ENCODE assay signal across 19 cellular contexts in genomic region chr12:80211671-80212070, GRCh38.
A peak's percentile ranks its signal among the peaks of the same experiment; 100 is the strongest.
DNase-seq lines count a peak whose midpoint lies in the region; ATAC-seq, FAIRE-seq and TF ChIP-seq lines count a peak whose summit lies in the region.
"Had no signal": no experiment of that assay in that cellular context is flagged by ENCODE, and none has a peak within 500 bp of the region (broad histone marks: within the 10 kb centered on the region; RNA-seq: fewer than 3 reads in every experiment).

No MANE protein-coding gene starts in this region.

- H3K4me1 ChIP-seq in A549 (no peaks in the 10 kb centered on the region; the same call in 2 of the 3 replicates), keratinocyte (ENCODE audit: control insufficient read depth, extremely low read depth, insufficient read depth, low read length) (no peaks in the 10 kb centered on the region), neuronal stem cell (ENCODE audit: control insufficient read depth in 2 of 2, insufficient read depth in 1 of 2, low read depth in 1 of 2, low read length in 2 of 2) (peaks cover 5 to 53% of the 10 kb centered on the region in 2 donors), A673 (ENCODE audit: insufficient read depth, low read length, poor library complexity, severe bottlenecking) (peaks cover 18% of the 10 kb centered on the region), small intestine (ENCODE audit: control insufficient read depth in 2 of 2, insufficient read depth in 1 of 2, low read depth in 1 of 2, low read length in 1 of 2) (no peaks in the 10 kb centered on the region)
- H3K4me1 ChIP-seq: BE2C had no signal

- H3K4ac ChIP-seq in neuronal stem cell (ENCODE audit: low read length): no peak overlapping the region

- TF ChIP-seq CTCF in A549 (IDR thresholded peaks at IDR 0.05) (no peak), keratinocyte (optimal IDR thresholded peaks at IDR 0.05 in 1 of 3, IDR thresholded peaks at IDR 0.05 in 1 of 3, conservative IDR thresholded peaks at IDR 0.05 in 1 of 3; ENCODE audit: extremely low read depth in 1 of 3, insufficient read depth in 2 of 3, low read length in 3 of 3) (no peak), A673 (conservative IDR thresholded peaks at IDR 0.05; ENCODE audit: low read depth, low read length) (no peak)

- H3K9ac ChIP-seq in keratinocyte (ENCODE audit: control insufficient read depth, extremely low read depth, insufficient read depth, low read length) (no peak overlapping the region), neuronal stem cell (ENCODE audit: low read depth, low read length, poor library complexity) (no peak overlapping the region)

- H3K14ac ChIP-seq in neuronal stem cell (ENCODE audit: low read length): no peak overlapping the region

- no peak overlapping the region for H2BK5ac ChIP-seq in neuronal stem cell (ENCODE audit: low read length)

- BruUV-seq in A673 (replicated peaks; lab: Mats Ljungman, UMichigan): no TSS peak

- no peak for FAIRE-seq in A549 (lab: Jason Lieb, UNC)
- no peak for FAIRE-seq in keratinocyte (lab: Jason Lieb, UNC)
- FAIRE-seq in small intestine (lab: Jason Lieb, UNC): no peak
- FAIRE-seq: GM12892 had no signal

- TF ChIP-seq RAD21 in A549 (conservative IDR thresholded peaks at IDR 0.05 in 1 of 2, IDR thresholded peaks at IDR 0.05 in 1 of 2): no peak

- H3K23ac ChIP-seq in neuronal stem cell (ENCODE audit: low read depth, low read length, poor library complexity): no peak overlapping the region

- in situ Hi-C loops in SK-MEL-5 (cut with HindIII; ENCODE audit: low pct_unique_long_range_greater_than_20kb, low sequenced_read_pairs): no loop called here

- DNase-seq in A549 (ENCODE audit: low read depth in 1 of 2, low spot score in 1 of 2): no peak
- peak; percentile 95 for DNase-seq in SK-MEL-5 (ENCODE audit: low read depth, low spot score)
- DNase-seq in keratinocyte (ENCODE audit: low read depth, low spot score): no peak
- no peak for DNase-seq in neuronal stem cell (ENCODE audit: low spot score)
- no peak for DNase-seq in A673 (ENCODE audit: low spot score)
- no peak for DNase-seq in small intestine
- DNase-seq in head of caudate nucleus: no peak
- DNase-seq: BE2C; Caco-2; CD8-positive, alpha-beta T cell; DND-41; GDM1; GOT3; HCEC 1CT; HFFc6 had no signal

- dilution Hi-C loops in keratinocyte (cut with MboI; ENCODE audit: extremely low pct_ligation_motif_present, low sequenced_read_pairs): no loop called here

- H3K4me2 ChIP-seq in A549 (0 out of 3 replicates have a peak overlapping the region, but pooled peaks have one; percentile 14), keratinocyte (ENCODE audit: control insufficient read depth, extremely low read depth, insufficient read depth, low read depth, low read length) (no peak overlapping the region), neuronal stem cell (ENCODE audit: insufficient read depth, low read length, poor library complexity, severe bottlenecking) (no peak overlapping the region)

- WGBS in A549 (ENCODE audit: missing lambda C conversion rate): 19% methylated on average over 2 of the region's 2 CpGs
- WGBS in neuronal stem cell (ENCODE audit: extremely low coverage in 2 of 2, insufficient read length in 2 of 2, insufficient replicate concordance in 1 of 2), 2 donors: no CpG with 5 or more reads among the region's 2 CpGs
- 62 to 77% (median 70%) methylated on average over 2 of the region's 2 CpGs for WGBS in small intestine, 3 donors

- no peak overlapping the region for H2BK120ac ChIP-seq in neuronal stem cell (ENCODE audit: low read depth, low read length)

- intact Hi-C loops in A673 (cut with micrococcal nuclease; ENCODE audit: unreplicated experiment) (no loop called here), head of caudate nucleus (cut with DNase I) (no loop called here)

- no peaks in the 10 kb centered on the region for H3K79me2 ChIP-seq in keratinocyte (ENCODE audit: control insufficient read depth, insufficient read depth, low read length)

- H3K18ac ChIP-seq in neuronal stem cell (ENCODE audit: low read length): no peak overlapping the region

- H2BK15ac ChIP-seq in neuronal stem cell (ENCODE audit: low read length): no peak overlapping the region

- no peak overlapping the region for H4K8ac ChIP-seq in neuronal stem cell (ENCODE audit: low read depth, low read length)

- no peak overlapping the region for H2AK5ac ChIP-seq in neuronal stem cell (ENCODE audit: low read depth, low read length)

- no peaks in the 10 kb centered on the region for H3K79me1 ChIP-seq in neuronal stem cell (ENCODE audit: low read depth, low read length)

- H2AFZ ChIP-seq in keratinocyte (ENCODE audit: control insufficient read depth, low read length): peak overlapping the region; percentile 16
- H2AFZ ChIP-seq in neuronal stem cell (ENCODE audit: low read length): peak overlapping the region; percentile 69

- no peak for TF ChIP-seq EP300 in A549 (IDR thresholded peaks at IDR 0.05)

- no peak overlapping the region for H4K91ac ChIP-seq in neuronal stem cell (ENCODE audit: low read depth, low read length, poor library complexity)

- no peak for ATAC-seq in A549
- ATAC-seq in HG03520 (IDR thresholded peaks at IDR 0.05; ENCODE audit: unreplicated experiment): no peak
- ATAC-seq: CD8-positive, alpha-beta T cell had no signal

- POLR2A ChIA-PET in A549 (lab: Yijun Ruan, JAX): no interaction called here
- POLR2A ChIA-PET in A673 (lab: Charles Lee; ENCODE audit: low non-redundant PET): no interaction called here

- TF ChIP-seq POLR2A in A549 (IDR thresholded peaks at IDR 0.05; ENCODE audit: low read length): no peak

- H3K36me3 ChIP-seq in keratinocyte (ENCODE audit: control insufficient read depth in 2 of 2, extremely low read depth in 1 of 2, insufficient read depth in 2 of 2, low read length in 2 of 2) (no peaks in the 10 kb centered on the region), neuronal stem cell (replicated peaks in 1 of 2; ENCODE audit: control insufficient read depth in 2 of 2, insufficient read depth in 2 of 2, low read length in 2 of 2) (no peaks in the 10 kb centered on the region), A673 (ENCODE audit: insufficient read depth, low read length, poor library complexity, severe bottlenecking) (no peaks in the 10 kb centered on the region), small intestine (ENCODE audit: control insufficient read depth in 2 of 2, insufficient read depth in 2 of 2, low read length in 2 of 2) (no peaks in the 10 kb centered on the region)
- H3K36me3 ChIP-seq: BE2C had no signal

- H3K9me3 ChIP-seq in A549 (no peaks in the 10 kb centered on the region), keratinocyte (ENCODE audit: control insufficient read depth, low read depth, low read length) (no peaks in the 10 kb centered on the region), neuronal stem cell (replicated peaks in 1 of 2; ENCODE audit: control insufficient read depth in 2 of 2, insufficient read depth in 1 of 2, low read depth in 1 of 2, low read length in 2 of 2) (no peaks in the 10 kb centered on the region), A673 (ENCODE audit: low read depth, low read length, poor library complexity, severe bottlenecking) (no peaks in the 10 kb centered on the region), small intestine (ENCODE audit: control insufficient read depth, low read depth) (no peaks in the 10 kb centered on the region)
- H3K9me3 ChIP-seq: BE2C had no signal

- H3K27me3 ChIP-seq in keratinocyte (ENCODE audit: control insufficient read depth, extremely low read depth, insufficient read depth, low read length): no peaks in the 10 kb centered on the region
- no peaks in the 10 kb centered on the region for H3K27me3 ChIP-seq in neuronal stem cell (ENCODE audit: control insufficient read depth in 3 of 3, insufficient read depth in 3 of 3, low read depth in 1 of 3, low read length in 3 of 3)
- no peaks in the 10 kb centered on the region for H3K27me3 ChIP-seq in A673 (replicated peaks; ENCODE audit: insufficient read depth, low read depth, low read length, poor library complexity)
- H3K27me3 ChIP-seq in small intestine (ENCODE audit: control insufficient read depth in 2 of 2, insufficient read depth in 2 of 2, low read length in 2 of 2): no peaks in the 10 kb centered on the region

- H4K20me1 ChIP-seq in keratinocyte (ENCODE audit: control insufficient read depth, extremely low read depth, insufficient read depth, low read length): no peaks in the 10 kb centered on the region

- CTCF ChIA-PET in A549 (lab: Yijun Ruan, JAX): no interaction called here
- CTCF ChIA-PET in A673 (lab: Charles Lee): no interaction called here

- H3K4me3 ChIP-seq in A549 (no peak overlapping the region), keratinocyte (ENCODE audit: control insufficient read depth in 2 of 3, extremely low read depth in 1 of 3, insufficient read depth in 2 of 3, low read depth in 1 of 3, low read length in 3 of 3) (no peak overlapping the region), neuronal stem cell (ENCODE audit: low read length in 2 of 2) (no peak overlapping the region), A673 (ENCODE audit: low read depth, low read length, poor library complexity, severe bottlenecking) (no peak overlapping the region), small intestine (ENCODE audit: low read depth in 1 of 2, low read length in 2 of 2) (no peak overlapping the region)

- H3K27ac ChIP-seq in A549 (no peak overlapping the region), keratinocyte (ENCODE audit: control insufficient read depth, insufficient read depth, low read length) (no peak overlapping the region), neuronal stem cell (replicated peaks; ENCODE audit: low read length) (no peak overlapping the region), A673 (ENCODE audit: low read depth, low read length, poor library complexity, severe bottlenecking) (no peak overlapping the region), small intestine (ENCODE audit: low read depth in 1 of 2, low read length in 1 of 2) (no peak overlapping the region)
- H3K27ac ChIP-seq: C4-2B, HL-60 had no signal

- H2BK12ac ChIP-seq in neuronal stem cell (ENCODE audit: low read length): no peak overlapping the region

- H3K9me1 ChIP-seq in keratinocyte (ENCODE audit: control insufficient read depth, extremely low read depth, insufficient read depth, low read length): no peaks in the 10 kb centered on the region

TF ChIP-seq in A549, 52 proteins besides CTCF, POLR2A, EP300 and RAD21 (continues in another document):
- TF ChIP-seq CHD4 (IDR thresholded peaks at IDR 0.05; ENCODE audit: borderline replicate concordance) (no peak), SREBF2 (IDR thresholded peaks at IDR 0.05) (no peak), CHD2 (IDR thresholded peaks at IDR 0.05; ENCODE audit: low read length, partially characterized antibody) (no peak), HOXB5 (CRISPR knock-in tag; IDR thresholded peaks at IDR 0.05) (no peak), E2F6 (IDR thresholded peaks at IDR 0.05; ENCODE audit: borderline replicate concordance, low read depth) (no peak), ZNF302 (CRISPR knock-in tag; IDR thresholded peaks at IDR 0.05) (no peak), RNF2 (IDR thresholded peaks at IDR 0.05; ENCODE audit: borderline replicate concordance, low read depth) (no peak)
